Comparison of ENCODE assay signal across 8 cellular contexts in genomic region chrX:34638116-34638515, GRCh38. TPM values are rescaled to one million over a fixed set of nuclear protein-coding genes. Genes with fewer than 3 reads are reported as not detected.
DNase-seq lines count a peak whose midpoint lies in the region; ATAC-seq and TF ChIP-seq lines count a peak whose summit lies in the region.

No MANE protein-coding gene starts in this region.

- no peak for ATAC-seq in foreskin keratinocyte
- no peak for ATAC-seq in upper lobe of left lung (ENCODE audit: low FRiP score in 2 of 2)
- ATAC-seq in HG02870 (IDR thresholded peaks at IDR 0.05; ENCODE audit: unreplicated experiment): no peak
- ATAC-seq in GM21576 (IDR thresholded peaks at IDR 0.05; ENCODE audit: unreplicated experiment): no peak

- H3K4me1 ChIP-seq in foreskin keratinocyte: no peaks in the 10 kb centered on the region
- no peaks in the 10 kb centered on the region for H3K4me1 ChIP-seq in upper lobe of left lung

- H3K27ac ChIP-seq in foreskin keratinocyte (no peak overlapping the region), upper lobe of left lung (no peak overlapping the region)

- H3K27me3 ChIP-seq in foreskin keratinocyte (no peaks in the 10 kb centered on the region), upper lobe of left lung (no peaks in the 10 kb centered on the region)

- no peaks in the 10 kb centered on the region for H3K9me3 ChIP-seq in upper lobe of left lung

- H3K36me3 ChIP-seq in upper lobe of left lung: no peaks in the 10 kb centered on the region

- H3K4me3 ChIP-seq in upper lobe of left lung: no peak overlapping the region

- TF ChIP-seq CTCF in foreskin keratinocyte (conservative IDR thresholded peaks at IDR 0.05) (peak; percentile 57), upper lobe of left lung (IDR thresholded peaks at IDR 0.05) (peak in 4 of 6 experiments; percentile 10 to 39 (median 24))

- DNase-seq in SIG-M5 treated with dmso at 0.1 percent for 504 hours (lab: John Stamatoyannopoulos, UW; ENCODE audit: unreplicated experiment): peak; percentile 7
- DNase-seq in SIG-M5 (lab: John Stamatoyannopoulos, UW): no peak
- peak; percentile 56 for DNase-seq in RKO (ENCODE audit: low spot score)
- no peak for DNase-seq in foreskin keratinocyte
- DNase-seq in upper lobe of left lung: no peak
- DNase-seq in activated naive CD4-positive, alpha-beta T cell (lab: John Stamatoyannopoulos, UW): no peak

- TF ChIP-seq EP300 in upper lobe of left lung (IDR thresholded peaks at IDR 0.05): no peak

- TF ChIP-seq POLR2A in upper lobe of left lung (IDR thresholded peaks at IDR 0.05): no peak

- WGBS in upper lobe of left lung, 2 donors: 35% methylated on average over 1 of the region's 1 CpG; no CpG with 5 or more reads in 1 of the 2 donors

RNA-seq across cellular contexts. Expression of gene TMEM47, which starts 19.0 kb away (rescaled TPM):
- total RNA-seq in foreskin keratinocyte (0.03 and 0.04 TPM in 2 replicates), upper lobe of left lung (10 to 100 TPM in 5 of 6 donors, 1 to 10 TPM in 1; 7.3 to 34.4 (median 26.5) TPM)
- polyA plus RNA-seq in foreskin keratinocyte: 0.01 and 0.02 TPM in 2 replicates

Comparison
In these comparisons a context has a peak if more than half of its experiments do, and no peak if none do; other contexts are left out.
1. DNase-seq: peak in SIG-M5 treated with dmso at 0.1 percent for 504 hours (single experiment) and RKO (single experiment); none in SIG-M5 (single experiment), foreskin keratinocyte (0 of 2), upper lobe of left lung (0 of 2) and activated naive CD4-positive, alpha-beta T cell (0 of 4).